ENCODE assay signal across 8 cellular contexts in genomic region chr10:61835069-61835908, GRCh38.
DNase-seq lines count a peak whose midpoint lies in the region; ATAC-seq, FAIRE-seq and TF ChIP-seq lines count a peak whose summit lies in the region.

No MANE protein-coding gene starts in this region.

- DNase-seq in left ventricle myocardium inferior (no peak), Right ventricle myocardium superior (no peak), HT-29 (ENCODE audit: low spot score) (peak; percentile 66), keratinocyte (ENCODE audit: low read depth, low spot score) (peak; percentile 38), upper lobe of left lung (no peak), cortex of kidney (lab: John Stamatoyannopoulos, UW) (no peak)
- DNase-seq in activated effector memory CD4-positive, alpha-beta T cell treated with anti-CD3 and anti-CD28 coated beads, Interleukin-2, amount 50 U/mL, for 16 hours = no peak

- FAIRE-seq in keratinocyte (lab: Jason Lieb, UNC) = peak; percentile 87

- no peak for ATAC-seq in Right ventricle myocardium superior (ENCODE audit: poor library complexity)
- peak; percentile 50 for ATAC-seq in activated T-helper 17 cell treated with anti-CD3 and anti-CD28 coated beads, Interleukin-2, amount 50 U/mL, for 72 hours (replicated peaks)
- ATAC-seq in upper lobe of left lung (ENCODE audit: low FRiP score in 2 of 2) = peak in 1 of 2 donors; percentile 68

- H3K4me1 ChIP-seq in left ventricle myocardium inferior (peaks cover 24% of the 10 kb centered on the region), keratinocyte (ENCODE audit: control insufficient read depth, extremely low read depth, insufficient read depth, low read length) (peaks cover 24% of the 10 kb centered on the region), upper lobe of left lung (peaks cover 26 to 34% (median 31%) of the 10 kb centered on the region in 4 donors)

- H3K36me3 ChIP-seq in left ventricle myocardium inferior (no peaks in the 10 kb centered on the region), keratinocyte (ENCODE audit: control insufficient read depth in 2 of 2, extremely low read depth in 1 of 2, insufficient read depth in 2 of 2, low read length in 2 of 2) (no peaks in the 10 kb centered on the region), upper lobe of left lung (no peaks in the 10 kb centered on the region)

- H3K4me3 ChIP-seq in left ventricle myocardium inferior (no peak overlapping the region), keratinocyte (ENCODE audit: control insufficient read depth in 2 of 3, extremely low read depth in 1 of 3, insufficient read depth in 2 of 3, low read depth in 1 of 3, low read length in 3 of 3) (no peak overlapping the region), upper lobe of left lung (no peak overlapping the region)

- H3K9me3 ChIP-seq in left ventricle myocardium inferior (replicated peaks) (peaks cover 7% of the 10 kb centered on the region), keratinocyte (ENCODE audit: control insufficient read depth, low read depth, low read length) (no peaks in the 10 kb centered on the region), upper lobe of left lung (no peaks in the 10 kb centered on the region)

- no peaks in the 10 kb centered on the region for H4K20me1 ChIP-seq in keratinocyte (ENCODE audit: control insufficient read depth, extremely low read depth, insufficient read depth, low read length)

- 43 to 46% methylated on average over 8 of the region's 8 CpGs for WGBS in upper lobe of left lung, 2 donors

- H3K4me1 Mint-ChIP-seq in activated T-helper 17 cell treated with anti-CD3 and anti-CD28 coated beads, Interleukin-2, amount 50 U/mL, for 72 hours = peaks cover 6% of the 10 kb centered on the region

- no peaks in the 10 kb centered on the region for H3K79me2 ChIP-seq in keratinocyte (ENCODE audit: control insufficient read depth, insufficient read depth, low read length)

- no peak overlapping the region for H3K9ac ChIP-seq in keratinocyte (ENCODE audit: control insufficient read depth, extremely low read depth, insufficient read depth, low read length)

- peak overlapping the region; percentile 50 for H3K4me2 ChIP-seq in keratinocyte (ENCODE audit: control insufficient read depth, extremely low read depth, insufficient read depth, low read depth, low read length)

- peak overlapping the region; percentile 35 for H2AFZ ChIP-seq in keratinocyte (ENCODE audit: control insufficient read depth, low read length)

- peak overlapping the region; percentile 12 for H3K4me3 Mint-ChIP-seq in activated T-helper 17 cell treated with anti-CD3 and anti-CD28 coated beads, Interleukin-2, amount 50 U/mL, for 72 hours

- no peaks in the 10 kb centered on the region for H3K9me1 ChIP-seq in keratinocyte (ENCODE audit: control insufficient read depth, extremely low read depth, insufficient read depth, low read length)

- TF ChIP-seq CTCF in left ventricle myocardium inferior (IDR thresholded peaks at IDR 0.05; ENCODE audit: borderline replicate concordance) (peak; percentile 53), keratinocyte (optimal IDR thresholded peaks at IDR 0.05 in 1 of 3, IDR thresholded peaks at IDR 0.05 in 1 of 3, conservative IDR thresholded peaks at IDR 0.05 in 1 of 3; ENCODE audit: extremely low read depth in 1 of 3, insufficient read depth in 2 of 3, low read length in 3 of 3) (peak; percentile 48 to 64 (median 57)), upper lobe of left lung (IDR thresholded peaks at IDR 0.05) (peak in 3 of 6 experiments; percentile 43 to 48 (median 44))

- H3K9me3 Mint-ChIP-seq in activated T-helper 17 cell treated with anti-CD3 and anti-CD28 coated beads, Interleukin-2, amount 50 U/mL, for 72 hours = no peaks in the 10 kb centered on the region

- no peak for TF ChIP-seq POLR2A in upper lobe of left lung (IDR thresholded peaks at IDR 0.05)

- intact Hi-C loops in left ventricle myocardium inferior (cut with micrococcal nuclease) (no loop called here), Right ventricle myocardium superior (cut with DNase I) (no loop called here)

- H3K27ac ChIP-seq in left ventricle myocardium inferior (replicated peaks) (peak overlapping the region; percentile 27), keratinocyte (ENCODE audit: control insufficient read depth, insufficient read depth, low read length) (peak overlapping the region; percentile 37), upper lobe of left lung (peak overlapping the region in 3 of 4 donors; percentile 36 to 74 (median 69))

- dilution Hi-C loops in keratinocyte (cut with MboI; ENCODE audit: extremely low pct_ligation_motif_present, low sequenced_read_pairs) = no loop called here

- peak overlapping the region; percentile 52 for H3K27ac Mint-ChIP-seq in activated T-helper 17 cell treated with anti-CD3 and anti-CD28 coated beads, Interleukin-2, amount 50 U/mL, for 72 hours

- no peaks in the 10 kb centered on the region for H3K27me3 ChIP-seq in left ventricle myocardium inferior (ENCODE audit: low read depth)
- no peaks in the 10 kb centered on the region for H3K27me3 ChIP-seq in keratinocyte (ENCODE audit: control insufficient read depth, extremely low read depth, insufficient read depth, low read length)
- no peaks in the 10 kb centered on the region for H3K27me3 ChIP-seq in upper lobe of left lung

- no peak for TF ChIP-seq EP300 in upper lobe of left lung (IDR thresholded peaks at IDR 0.05)

- H3K36me3 Mint-ChIP-seq in activated T-helper 17 cell treated with anti-CD3 and anti-CD28 coated beads, Interleukin-2, amount 50 U/mL, for 72 hours (ENCODE audit: low read depth) = no peaks in the 10 kb centered on the region

- no peaks in the 10 kb centered on the region for H3K27me3 Mint-ChIP-seq in activated T-helper 17 cell treated with anti-CD3 and anti-CD28 coated beads, Interleukin-2, amount 50 U/mL, for 72 hours

Comparison
In these comparisons a context has a peak if more than half of its experiments do, and no peak if none do; other contexts are left out.
1. DNase-seq: peak in HT-29 (single experiment) and keratinocyte (single experiment); none in left ventricle myocardium inferior (single experiment), Right ventricle myocardium superior (single experiment), upper lobe of left lung (0 of 2), activated effector memory CD4-positive, alpha-beta T cell treated with anti-CD3 and anti-CD28 coated beads, Interleukin-2, amount 50 U/mL, for 16 hours (single experiment) and cortex of kidney (single experiment).
2. Peak in every context shown above with its lines, with median percentiles within 50 percentile points of each other: H3K27ac ChIP-seq.